Comparison of ENCODE assay signal across 2 cellular contexts in the genomic region with DNA sequence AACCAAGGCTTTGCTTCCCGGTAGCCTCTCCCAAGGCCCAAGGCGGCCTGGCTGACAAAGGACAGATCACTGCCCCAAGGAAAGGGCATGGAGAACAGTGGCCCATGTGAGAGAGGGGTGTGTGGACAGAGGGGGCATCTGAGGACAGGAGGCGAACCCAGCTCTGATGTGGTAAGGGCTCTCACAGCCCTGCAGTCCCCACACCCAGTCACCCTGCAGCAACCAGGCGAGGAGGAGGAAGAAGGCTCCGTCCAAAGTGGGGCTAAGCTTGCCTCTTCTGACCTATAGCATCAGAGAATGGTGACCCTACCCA.
A peak's percentile ranks its signal among the peaks of the same experiment; 100 is the strongest.
TF ChIP-seq lines count a peak whose summit lies in the region.

No MANE protein-coding gene starts in this region.

TF ChIP-seq in IMR-90, 13 proteins besides CTCF, POLR2A, EP300 and RAD21:
- TF ChIP-seq USF2 (IDR thresholded peaks at IDR 0.05; ENCODE audit: low read depth, low read length) (no peak), FOS (IDR thresholded peaks at IDR 0.05; ENCODE audit: low read depth, low read length) (no peak), RCOR1 (IDR thresholded peaks at IDR 0.05; ENCODE audit: insufficient replicate concordance, low read length) (no peak), CEBPB (IDR thresholded peaks at IDR 0.05; ENCODE audit: low read depth, low read length) (no peak)
TF ChIP-seq in IMR-90: peak in this region for 0.

TF ChIP-seq in HepG2, 621 proteins besides CTCF, POLR2A, EP300 and RAD21:
- TF ChIP-seq HNRNPL (IDR thresholded peaks at IDR 0.05; ENCODE audit: low read depth, low read length) (peak; percentile 83), SNAPC2 (CRISPR knock-in tag; IDR thresholded peaks at IDR 0.05) (no peak), JUN (CRISPR knock-in tag; IDR thresholded peaks at IDR 0.05) (no peak), ZNF619 (CRISPR knock-in tag; IDR thresholded peaks at IDR 0.05) (no peak), KAT2B (IDR thresholded peaks at IDR 0.05; ENCODE audit: borderline replicate concordance, low read depth, low read length) (no peak), THRA (CRISPR knock-in tag; IDR thresholded peaks at IDR 0.05; ENCODE audit: borderline replicate concordance) (peak; percentile 87; the same call in 1 of the 2 replicates), ZNF687 (CRISPR knock-in tag; IDR thresholded peaks at IDR 0.05) (peak; percentile 3; the same call in 1 of the 2 replicates), ISX (CRISPR knock-in tag; conservative IDR thresholded peaks at IDR 0.05) (no peak), GLI4 (CRISPR knock-in tag; IDR thresholded peaks at IDR 0.05; ENCODE audit: borderline replicate concordance) (no peak), KLF13 (CRISPR knock-in tag; IDR thresholded peaks at IDR 0.05) (no peak), ZNF530 (CRISPR knock-in tag; IDR thresholded peaks at IDR 0.05; ENCODE audit: low read depth) (no peak), ZNF513 (CRISPR knock-in tag; conservative IDR thresholded peaks at IDR 0.05) (no peak), HOXA7 (CRISPR knock-in tag; IDR thresholded peaks at IDR 0.05) (no peak), SMARCE1 (IDR thresholded peaks at IDR 0.05; ENCODE audit: borderline replicate concordance) (no peak), GABPB1 (CRISPR knock-in tag; IDR thresholded peaks at IDR 0.05) (no peak), ZNF274 (CRISPR knock-in tag; IDR thresholded peaks at IDR 0.05) (no peak), MAF1 (CRISPR knock-in tag; IDR thresholded peaks at IDR 0.05; ENCODE audit: borderline replicate concordance) (no peak), ZNF737 (CRISPR knock-in tag; IDR thresholded peaks at IDR 0.05; ENCODE audit: borderline replicate concordance) (no peak), RXRA (CRISPR knock-in tag; IDR thresholded peaks at IDR 0.05) (peak; percentile 41; the same call in 1 of the 2 replicates), AKNA (CRISPR knock-in tag; IDR thresholded peaks at IDR 0.05; ENCODE audit: borderline replicate concordance) (no peak)
- TF ChIP-seq, protein P1, sequence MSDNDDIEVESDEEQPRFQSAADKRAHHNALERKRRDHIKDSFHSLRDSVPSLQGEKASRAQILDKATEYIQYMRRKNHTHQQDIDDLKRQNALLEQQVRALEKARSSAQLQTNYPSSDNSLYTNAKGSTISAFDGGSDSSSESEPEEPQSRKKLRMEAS (IDR thresholded peaks at IDR 0.05): 0 out of 2 replicates have a peak, but pooled peaks have one; percentile 27
- TF ChIP-seq, protein P2, sequence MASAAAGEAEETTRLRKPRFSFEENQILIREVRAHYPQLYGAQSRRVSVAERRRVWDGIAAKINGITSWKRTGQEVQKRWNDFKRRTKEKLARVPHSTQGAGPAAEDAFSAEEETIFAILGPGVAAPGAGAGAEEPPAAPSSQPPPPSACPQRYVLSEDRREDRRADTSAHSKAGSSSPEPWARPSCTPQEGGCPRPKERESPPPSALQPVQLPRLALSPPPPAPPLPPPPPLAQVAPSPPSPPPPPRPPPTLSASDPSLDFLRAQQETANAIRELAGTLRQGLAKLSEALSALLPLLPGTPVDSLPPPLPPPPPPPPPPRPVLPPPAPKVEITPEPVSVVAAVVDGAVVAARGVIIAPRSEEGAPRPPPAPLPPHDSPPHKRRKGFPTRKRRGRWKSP (CRISPR knock-in tag; IDR thresholded peaks at IDR 0.05): no peak
- TF ChIP-seq, protein P3, sequence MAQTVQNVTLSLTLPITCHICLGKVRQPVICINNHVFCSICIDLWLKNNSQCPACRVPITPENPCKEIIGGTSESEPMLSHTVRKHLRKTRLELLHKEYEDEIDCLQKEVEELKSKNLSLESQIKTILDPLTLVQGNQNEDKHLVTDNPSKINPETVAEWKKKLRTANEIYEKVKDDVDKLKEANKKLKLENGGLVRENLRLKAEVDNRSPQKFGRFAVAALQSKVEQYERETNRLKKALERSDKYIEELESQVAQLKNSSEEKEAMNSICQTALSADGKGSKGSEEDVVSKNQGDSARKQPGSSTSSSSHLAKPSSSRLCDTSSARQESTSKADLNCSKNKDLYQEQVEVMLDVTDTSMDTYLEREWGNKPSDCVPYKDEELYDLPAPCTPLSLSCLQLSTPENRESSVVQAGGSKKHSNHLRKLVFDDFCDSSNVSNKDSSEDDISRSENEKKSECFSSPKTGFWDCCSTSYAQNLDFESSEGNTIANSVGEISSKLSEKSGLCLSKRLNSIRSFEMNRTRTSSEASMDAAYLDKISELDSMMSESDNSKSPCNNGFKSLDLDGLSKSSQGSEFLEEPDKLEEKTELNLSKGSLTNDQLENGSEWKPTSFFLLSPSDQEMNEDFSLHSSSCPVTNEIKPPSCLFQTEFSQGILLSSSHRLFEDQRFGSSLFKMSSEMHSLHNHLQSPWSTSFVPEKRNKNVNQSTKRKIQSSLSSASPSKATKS (CRISPR knock-in tag; IDR thresholded peaks at IDR 0.05): no peak
